ENCODE assay signal across 28 cellular contexts in the genomic region with DNA sequence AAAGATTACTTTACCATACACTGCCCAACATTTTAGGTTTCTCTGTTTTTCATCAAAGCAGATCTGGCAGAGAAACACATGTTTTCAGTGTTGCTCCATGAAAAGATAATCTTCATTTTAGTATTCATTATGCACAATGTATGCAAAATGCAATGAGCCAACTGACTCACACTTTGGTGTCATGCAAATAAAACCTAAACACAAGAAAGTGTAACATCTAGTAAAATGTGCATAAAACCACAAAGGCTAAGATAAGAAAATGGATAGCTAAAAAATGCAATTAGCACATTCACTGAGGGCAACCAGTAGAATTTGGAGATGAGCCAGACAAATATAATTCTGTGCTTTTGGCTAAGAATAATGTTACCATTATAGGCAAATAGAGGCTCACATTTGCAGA.
DNase-seq lines count a peak whose midpoint lies in the region; ATAC-seq and TF ChIP-seq lines count a peak whose summit lies in the region.
"Had no signal": no experiment of that assay in that cellular context is flagged by ENCODE, and none has a peak within 500 bp of the region (broad histone marks: within the 10 kb centered on the region; RNA-seq: fewer than 3 reads in every experiment).

No MANE protein-coding gene starts in this region.

- BruUV-seq in IMR-90 (replicated peaks; lab: Mats Ljungman, UMichigan), result no TSS peak

- no peak for TF ChIP-seq RAD21 in IMR-90 (IDR thresholded peaks at IDR 0.05; ENCODE audit: low read length)

- no peak overlapping the region for H3K9ac ChIP-seq in IMR-90 (ENCODE audit: low read depth, low read length)
- H3K9ac ChIP-seq in mesenchymal stem cell (ENCODE audit: low read length), result no peak overlapping the region

- H3K36me3 ChIP-seq in IMR-90 (ENCODE audit: control insufficient read depth, insufficient read depth, low read length) (no peaks in the 10 kb centered on the region), mesenchymal stem cell (ENCODE audit: control insufficient read depth in 1 of 2, insufficient read depth in 2 of 2, low read depth in 1 of 2, low read length in 2 of 2) (no peaks in the 10 kb centered on the region)
- H3K36me3 ChIP-seq: ascending aorta, gastrocnemius medialis, right atrium auricular region, spleen, suprapubic skin had no signal

- DNase-seq in NCI-H1105 treated with DMSO at 0.1 percent for 48 hours (lab: John Stamatoyannopoulos, UW) (peak; percentile 5), NCI-H1105 (lab: John Stamatoyannopoulos, UW) (no peak), IMR-90 (peak; percentile 34), amniotic epithelial cell (ENCODE audit: low read depth) (peak; percentile 47), mesenchymal stem cell (peak; percentile 37), GOT3 (lab: John Stamatoyannopoulos, UW) (no peak), dorsolateral prefrontal cortex (no peak)
- DNase-seq: 8988T; effector CD4-positive, alpha-beta T cell; gastrocnemius medialis; hypothalamus; left ventricle myocardium superior; midbrain; MM.1S; NCI-H1436 treated with DMSO at 0.1 percent for 48 hours; NCI-H774; spleen; stimulated activated CD4-positive, alpha-beta T cell treated with anti-CD3 and anti-CD28 coated beads, Interleukin-2, amount 100 ng/mL, for 48 hours; T-helper 9 cell had no signal

- H4K8ac ChIP-seq in IMR-90 (ENCODE audit: low read depth in 2 of 2, low read length in 2 of 2) (no peak overlapping the region), mesenchymal stem cell (ENCODE audit: low read length) (no peak overlapping the region)

- H3K4me2 ChIP-seq in IMR-90 (ENCODE audit: low read depth, low read length) (no peak overlapping the region; the same call in 1 of the 2 replicates), mesenchymal stem cell (ENCODE audit: low read length, poor library complexity, severe bottlenecking) (no peak overlapping the region)

- dilution Hi-C loops in IMR-90 (cut with HindIII; ENCODE audit: low sequenced_read_pairs, unreplicated experiment), result no loop called here

- H2AFZ ChIP-seq in IMR-90 (replicated peaks; ENCODE audit: low read length, poor library complexity), result no peak overlapping the region
- H2AFZ ChIP-seq in mesenchymal stem cell (ENCODE audit: low read depth, low read length), result no peak overlapping the region

- no peak overlapping the region for H2BK20ac ChIP-seq in IMR-90 (ENCODE audit: low read depth, low read length)

- H3K4me3 ChIP-seq in IMR-90 (ENCODE audit: insufficient read depth, low read depth, low read length), result no peak overlapping the region
- no peak overlapping the region for H3K4me3 ChIP-seq in mesenchymal stem cell (ENCODE audit: insufficient read depth in 1 of 2, low read depth in 1 of 2, low read length in 2 of 2)
- H3K4me3 ChIP-seq in dorsolateral prefrontal cortex, result no peak overlapping the region
- H3K4me3 ChIP-seq: ascending aorta, gastrocnemius medialis, K562, right atrium auricular region, spleen, suprapubic skin had no signal

- H3K23ac ChIP-seq in IMR-90 (ENCODE audit: low read depth, low read length) (no peak overlapping the region), mesenchymal stem cell (ENCODE audit: low read length in 2 of 2) (no peak overlapping the region)

- TF ChIP-seq CTCF in IMR-90 (conservative IDR thresholded peaks at IDR 0.05; ENCODE audit: low read depth, low read length) (no peak), dorsolateral prefrontal cortex (IDR thresholded peaks at IDR 0.05 in 54 of 56, conservative IDR thresholded peaks at IDR 0.05 in 2 of 56; ENCODE audit: low read depth in 1 of 56, partially characterized antibody in 56 of 56) (no peak)

- H4K91ac ChIP-seq in IMR-90 (ENCODE audit: insufficient read depth, low read depth, low read length) (no peak overlapping the region), mesenchymal stem cell (ENCODE audit: low read length) (no peak overlapping the region)

- no peak overlapping the region for H2AK9ac ChIP-seq in IMR-90 (replicated peaks; ENCODE audit: low read depth, low read length, poor library complexity)

- H3K4me1 ChIP-seq in IMR-90 (ENCODE audit: control insufficient read depth, insufficient read depth, low read length), result no peaks in the 10 kb centered on the region
- H3K4me1 ChIP-seq in mesenchymal stem cell (ENCODE audit: control insufficient read depth, insufficient read depth, low read depth, low read length), result no peaks in the 10 kb centered on the region
- H3K4me1 ChIP-seq: ascending aorta, right atrium auricular region, spleen, suprapubic skin had no signal

- no peak overlapping the region for H3K56ac ChIP-seq in IMR-90 (ENCODE audit: extremely low read depth, insufficient read depth, low read length)

- H3K79me1 ChIP-seq in IMR-90 (ENCODE audit: low read depth in 1 of 2, low read length in 2 of 2), result no peaks in the 10 kb centered on the region
- no peaks in the 10 kb centered on the region for H3K79me1 ChIP-seq in mesenchymal stem cell (replicated peaks; ENCODE audit: low read length, poor library complexity, severe bottlenecking)

- POLR2A ChIA-PET in IMR-90 (lab: Charles Lee; ENCODE audit: unreplicated experiment), result no interaction called here

- H3K4ac ChIP-seq in IMR-90 (ENCODE audit: low read depth, low read length) (no peak overlapping the region), mesenchymal stem cell (ENCODE audit: low read depth in 1 of 2, low read length in 2 of 2) (no peak overlapping the region)

- in situ Hi-C loops in IMR-90 (cut with MboI; ENCODE audit: low sequenced_read_pairs), result no loop called here

- H4K5ac ChIP-seq in IMR-90 (ENCODE audit: low read depth, low read length), result no peak overlapping the region

- H4K20me1 ChIP-seq in IMR-90 (ENCODE audit: insufficient read depth, low read length), result no peaks in the 10 kb centered on the region

- H2BK15ac ChIP-seq in IMR-90 (ENCODE audit: low read depth, low read length) (no peak overlapping the region), mesenchymal stem cell (ENCODE audit: low read depth, poor library complexity, severe bottlenecking) (no peak overlapping the region)

- no peak overlapping the region for H3K18ac ChIP-seq in IMR-90 (ENCODE audit: low read depth, low read length)
- H3K18ac ChIP-seq in mesenchymal stem cell (ENCODE audit: low read depth in 1 of 2, low read length in 2 of 2), result no peak overlapping the region

- no peak overlapping the region for H2BK5ac ChIP-seq in IMR-90 (ENCODE audit: low read depth, low read length, poor library complexity, severe bottlenecking)
- H2BK5ac ChIP-seq in mesenchymal stem cell (ENCODE audit: low read depth, low read length, poor library complexity, severe bottlenecking), result no peak overlapping the region

- no peaks in the 10 kb centered on the region for H3K27me3 ChIP-seq in IMR-90 (ENCODE audit: control insufficient read depth, insufficient read depth, low read length)
- H3K27me3 ChIP-seq in mesenchymal stem cell (ENCODE audit: control insufficient read depth in 1 of 2, insufficient read depth in 1 of 2, low read length in 2 of 2), result no peaks in the 10 kb centered on the region
- H3K27me3 ChIP-seq in dorsolateral prefrontal cortex, result no peaks in the 10 kb centered on the region
- H3K27me3 ChIP-seq: ascending aorta, gastrocnemius medialis, right atrium auricular region, spleen, suprapubic skin had no signal

- intact Hi-C loops in IMR-90 (cut with micrococcal nuclease), result no loop called here
- intact Hi-C loops in dorsolateral prefrontal cortex (cut with DNase I), result no loop called here

- H3K27ac ChIP-seq in IMR-90 (ENCODE audit: insufficient read depth, low read length) (no peak overlapping the region), mesenchymal stem cell (ENCODE audit: low read length, poor library complexity, severe bottlenecking) (no peak overlapping the region), dorsolateral prefrontal cortex (no peak overlapping the region)
- H3K27ac ChIP-seq: ascending aorta, epithelial cell of prostate, gastrocnemius medialis, right atrium auricular region, spleen, suprapubic skin had no signal

- no peak overlapping the region for H2BK120ac ChIP-seq in IMR-90 (ENCODE audit: low read depth, low read length)
- no peak overlapping the region for H2BK120ac ChIP-seq in mesenchymal stem cell (ENCODE audit: low read depth, low read length)

- TF ChIP-seq POLR2A in IMR-90 (IDR thresholded peaks at IDR 0.05; ENCODE audit: low read depth, low read length), result no peak

- H2BK12ac ChIP-seq in mesenchymal stem cell (ENCODE audit: low read length in 2 of 2), result no peak overlapping the region

- no peak overlapping the region for H3K14ac ChIP-seq in IMR-90 (replicated peaks; ENCODE audit: low read depth, low read length)
- H3K14ac ChIP-seq in mesenchymal stem cell (ENCODE audit: low read length in 2 of 2), result no peak overlapping the region

- H3K9me1 ChIP-seq in IMR-90 (ENCODE audit: insufficient read depth, low read length), result no peaks in the 10 kb centered on the region

- CTCF ChIA-PET in IMR-90 (lab: Yijun Ruan, JAX), result no interaction called here

- H3K9me3 ChIP-seq in IMR-90 (ENCODE audit: control insufficient read depth, insufficient read depth, low read length), result no peaks in the 10 kb centered on the region
- H3K9me3 ChIP-seq in mesenchymal stem cell (ENCODE audit: control insufficient read depth, low read length), result no peaks in the 10 kb centered on the region
- H3K9me3 ChIP-seq: ascending aorta, gastrocnemius medialis, right atrium auricular region, spleen, suprapubic skin had no signal

- ATAC-seq in IMR-90 (ENCODE audit: low read depth) (peak; percentile 21; the same call in 1 of the 2 replicates), HG03045 (IDR thresholded peaks at IDR 0.05; ENCODE audit: unreplicated experiment) (no peak)
- ATAC-seq: activated naive CD4-positive, alpha-beta T cell treated with anti-CD3 and anti-CD28 coated beads, Interleukin-2, amount 50 U/mL, for 72 hours; gastrocnemius medialis; K562; left ventricle myocardium superior; natural killer cell treated with Interleukin-12 subunit alpha and Interleukin-12 subunit beta and Interleukin-15 and Interleukin-18, amount 100 ng/mL, for 72 hours; stimulated activated effector memory CD8-positive, alpha-beta T cell treated with anti-CD3 and anti-CD28 coated beads, Interleukin-12 subunit alpha, Interleukin-12 subunit beta, amount 100 ng/mL, for 72 hours had no signal

- H2AK5ac ChIP-seq in IMR-90 (ENCODE audit: low read depth, low read length) (no peak overlapping the region), mesenchymal stem cell (ENCODE audit: low read length, severe bottlenecking) (no peak overlapping the region)

TF ChIP-seq in IMR-90, 13 proteins besides CTCF, POLR2A, EP300 and RAD21 (continues in another document):
- no peak for TF ChIP-seq MXI1 (IDR thresholded peaks at IDR 0.05; ENCODE audit: borderline replicate concordance, low read depth, low read length)
- no peak for TF ChIP-seq RCOR1 (IDR thresholded peaks at IDR 0.05; ENCODE audit: insufficient replicate concordance, low read length)
- TF ChIP-seq BHLHE40 (IDR thresholded peaks at IDR 0.05; ENCODE audit: low read depth, low read length), result no peak
- no peak for TF ChIP-seq SMC3 (IDR thresholded peaks at IDR 0.05; ENCODE audit: low read depth, low read length)
- no peak for TF ChIP-seq RFX5 (IDR thresholded peaks at IDR 0.05; ENCODE audit: low read depth, low read length)
- no peak for TF ChIP-seq FOS (IDR thresholded peaks at IDR 0.05; ENCODE audit: low read depth, low read length)
- no peak for TF ChIP-seq CHD1 (IDR thresholded peaks at IDR 0.05; ENCODE audit: low read depth, low read length)
- TF ChIP-seq MAFK (IDR thresholded peaks at IDR 0.05; ENCODE audit: low read depth, low read length), result no peak

Comparison
In these comparisons a context has a peak if more than half of its experiments do, and no peak if none do; other contexts are left out.
1. DNase-seq: peak in NCI-H1105 treated with DMSO at 0.1 percent for 48 hours (single experiment), IMR-90 (single experiment), amniotic epithelial cell (single experiment) and mesenchymal stem cell (single experiment); none in NCI-H1105 (single experiment), GOT3 (single experiment) and dorsolateral prefrontal cortex (0 of 10).